Comparison of ENCODE assay signal across 8 cellular contexts in the genomic region with DNA sequence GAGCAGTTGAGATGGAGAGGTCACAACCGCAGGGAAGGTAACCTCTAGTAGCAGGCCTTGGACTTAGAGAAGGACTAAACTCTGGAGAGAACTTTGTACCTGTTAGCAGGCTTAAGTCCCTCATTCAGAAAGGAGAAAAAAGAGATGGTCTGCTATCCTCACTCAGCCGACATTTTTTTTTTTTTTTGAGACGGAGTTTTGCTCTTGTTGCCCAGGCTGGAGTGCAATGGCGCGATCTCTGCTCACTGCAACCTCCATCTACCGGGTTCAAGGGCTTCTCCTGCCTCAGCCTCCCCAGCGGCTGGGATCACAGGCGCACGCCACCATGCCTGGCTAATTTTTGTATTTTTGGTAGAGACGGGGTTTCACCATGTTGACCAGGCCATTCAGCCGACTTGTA. TPM values are rescaled to one million over a fixed set of nuclear protein-coding genes. Genes with fewer than 3 reads are reported as not detected.
DNase-seq lines count a peak whose midpoint lies in the region; ATAC-seq and TF ChIP-seq lines count a peak whose summit lies in the region.
"Not testable (repeated sequence)": the region's sequence is repeated elsewhere in the genome, so short reads cannot be mapped to it uniquely, and the experiment has no call there.

No MANE protein-coding gene starts in this region.

- peak overlapping the region; percentile 77 to 98 (median 94) for H3K4me2 ChIP-seq in BLaER1 treated with 17β-estradiol and CSF1 and Interleukin-3, amounts not matched to agents 10 nM and 100 nM
- H3K4me2 ChIP-seq in PC-9: peak overlapping the region; percentile 85

- not testable (repeated sequence) for H3K9me2 ChIP-seq in PC-9 (ENCODE audit: insufficient read depth)

- H3K4me1 Mint-ChIP-seq in activated T-cell treated with anti-CD3 and anti-CD28 coated beads, Interleukin-2, amount 50 U/mL, for 72 hours (ENCODE audit: low read depth): peaks cover 64% of the 10 kb centered on the region
- H3K4me1 Mint-ChIP-seq in central memory CD8-positive, alpha-beta T cell: peaks cover 68% of the 10 kb centered on the region
- peaks cover 14% of the 10 kb centered on the region for H3K4me1 Mint-ChIP-seq in glutamatergic neuron (ENCODE audit: low read depth, unreplicated experiment)
- H3K4me1 Mint-ChIP-seq in naive thymus-derived CD8-positive, alpha-beta T cell: peaks cover 33 to 77% (median 73%) of the 10 kb centered on the region in 4 donors
- peaks cover 65% of the 10 kb centered on the region for H3K4me1 Mint-ChIP-seq in stimulated activated naive CD8-positive, alpha-beta T cell treated with anti-CD3 and anti-CD28 coated beads, Interleukin-15, Interleukin-2, amounts not matched to agents 100 ng/mL and 50 ng/mL, for 24 hours (ENCODE audit: low read depth)

- peak overlapping the region; percentile 26 to 99 (median 96); a peak in 20 of 22 replicates for H3K9ac ChIP-seq in BLaER1 treated with 17β-estradiol and CSF1 and Interleukin-3, amounts not matched to agents 10 nM and 100 nM

- H3K36me3 Mint-ChIP-seq in activated T-cell treated with anti-CD3 and anti-CD28 coated beads, Interleukin-2, amount 50 U/mL, for 72 hours (ENCODE audit: insufficient read depth in 2 of 2); glutamatergic neuron (ENCODE audit: unreplicated experiment): not testable (repeated sequence)
- peaks cover 49% of the 10 kb centered on the region for H3K36me3 Mint-ChIP-seq in central memory CD8-positive, alpha-beta T cell (ENCODE audit: insufficient read depth)
- peaks cover 0 to 38% (median 3%) of the 10 kb centered on the region in 3 donors for H3K36me3 Mint-ChIP-seq in naive thymus-derived CD8-positive, alpha-beta T cell
- peaks cover 43% of the 10 kb centered on the region for H3K36me3 Mint-ChIP-seq in stimulated activated naive CD8-positive, alpha-beta T cell treated with anti-CD3 and anti-CD28 coated beads, Interleukin-15, Interleukin-2, amounts not matched to agents 100 ng/mL and 50 ng/mL, for 24 hours (ENCODE audit: low read depth)

- intact Hi-C loops in PC-9 (cut with micrococcal nuclease; ENCODE audit: unreplicated experiment): loop anchor here (5.0 kb wide), 1 partner anchor 203 kb away; a partner anchor contains a TSS

- peak overlapping the region; percentile 70 to 84 (median 80) for H3K4me3 ChIP-seq in BLaER1 treated with 17β-estradiol and CSF1 and Interleukin-3, amounts not matched to agents 10 nM and 100 nM
- H3K4me3 ChIP-seq in HFF-Myc (replicated peaks; ENCODE audit: low read depth, low read length) (peak overlapping the region; percentile 70), PC-9 (peak overlapping the region; percentile 82; the same call in 1 of the 2 replicates)

- H3K4me3 Mint-ChIP-seq in activated T-cell treated with anti-CD3 and anti-CD28 coated beads, Interleukin-2, amount 50 U/mL, for 72 hours: peak overlapping the region; percentile 90 to 98
- H3K4me3 Mint-ChIP-seq in central memory CD8-positive, alpha-beta T cell: peak overlapping the region; percentile 94
- H3K4me3 Mint-ChIP-seq in glutamatergic neuron (ENCODE audit: unreplicated experiment): peak overlapping the region; percentile 93
- peak overlapping the region; percentile 93 to 100 (median 99) for H3K4me3 Mint-ChIP-seq in naive thymus-derived CD8-positive, alpha-beta T cell
- H3K4me3 Mint-ChIP-seq in stimulated activated naive CD8-positive, alpha-beta T cell treated with anti-CD3 and anti-CD28 coated beads, Interleukin-15, Interleukin-2, amounts not matched to agents 100 ng/mL and 50 ng/mL, for 24 hours: peak overlapping the region; percentile 99

- peaks cover 45 to 69% (median 55%) of the 10 kb centered on the region in 10 experiments for H3K4me1 ChIP-seq in BLaER1 treated with 17β-estradiol and CSF1 and Interleukin-3, amounts not matched to agents 10 nM and 100 nM
- peaks cover 51% of the 10 kb centered on the region for H3K4me1 ChIP-seq in PC-9 (replicated peaks; ENCODE audit: insufficient read depth)

- CTCF ChIA-PET in PC-9 (lab: Charles Lee): not testable (repeated sequence)

- not testable (repeated sequence) for H3K27me3 ChIP-seq in BLaER1 treated with 17β-estradiol and CSF1 and Interleukin-3, amounts not matched to agents 10 nM and 100 nM; PC-9 (ENCODE audit: insufficient read depth, low read depth)

- H3K27me3 Mint-ChIP-seq in activated T-cell treated with anti-CD3 and anti-CD28 coated beads, Interleukin-2, amount 50 U/mL, for 72 hours (ENCODE audit: low read depth); central memory CD8-positive, alpha-beta T cell; glutamatergic neuron (ENCODE audit: unreplicated experiment); naive thymus-derived CD8-positive, alpha-beta T cell; stimulated activated naive CD8-positive, alpha-beta T cell treated with anti-CD3 and anti-CD28 coated beads, Interleukin-15, Interleukin-2, amounts not matched to agents 100 ng/mL and 50 ng/mL, for 24 hours: not testable (repeated sequence)

- H3F3A ChIP-seq in PC-9 (ENCODE audit: insufficient read depth, low read depth): peaks cover 28% of the 10 kb centered on the region

- peaks cover under 1 to 49% (median 23%) of the 10 kb centered on the region in 11 experiments; a peak in 13 of 22 replicates for H4K20me1 ChIP-seq in BLaER1 treated with 17β-estradiol and CSF1 and Interleukin-3, amounts not matched to agents 10 nM and 100 nM
- H4K20me1 ChIP-seq in PC-9 (ENCODE audit: insufficient read depth): not testable (repeated sequence)

- BruUV-seq in PC-9 (replicated peaks; lab: Mats Ljungman, UMichigan): not testable (repeated sequence)

- peaks cover 36 to 62% (median 41%) of the 10 kb centered on the region in 11 experiments for H3K36me3 ChIP-seq in BLaER1 treated with 17β-estradiol and CSF1 and Interleukin-3, amounts not matched to agents 10 nM and 100 nM
- H3K36me3 ChIP-seq in PC-9 (ENCODE audit: low read depth): peaks cover 32% of the 10 kb centered on the region

- H3K9me3 ChIP-seq in BLaER1 treated with 17β-estradiol and CSF1 and Interleukin-3, amounts not matched to agents 10 nM and 100 nM (replicated peaks in 1 of 11); PC-9 (ENCODE audit: insufficient read depth, low read depth): not testable (repeated sequence)

- POLR2A ChIA-PET in PC-9 (lab: Charles Lee; ENCODE audit: unreplicated experiment); naive thymus-derived CD8-positive, alpha-beta T cell (lab: Charles Lee): not testable (repeated sequence)

- peak overlapping the region in 9 of 11 experiments; percentile 15 to 99 (median 98); a peak in 14 of 22 replicates for H3K27ac ChIP-seq in BLaER1 treated with 17β-estradiol and CSF1 and Interleukin-3, amounts not matched to agents 10 nM and 100 nM
- H3K27ac ChIP-seq in PC-9: not testable (repeated sequence)

- peaks cover 91% of the 10 kb centered on the region for H3K79me2 ChIP-seq in PC-9 (ENCODE audit: low read depth)

- DNase-seq in HFF-Myc (ENCODE audit: extremely low read depth, low read depth); PC-9; activated T-cell treated with anti-CD3 and anti-CD28 coated beads, Interleukin-2, amount 50 U/mL, for 72 hours; central memory CD8-positive, alpha-beta T cell (ENCODE audit: low spot score in 2 of 2); glutamatergic neuron; naive thymus-derived CD8-positive, alpha-beta T cell: not testable (repeated sequence)

- H3K27ac Mint-ChIP-seq in activated T-cell treated with anti-CD3 and anti-CD28 coated beads, Interleukin-2, amount 50 U/mL, for 72 hours: peak overlapping the region; percentile 95
- peak overlapping the region; percentile 99 for H3K27ac Mint-ChIP-seq in central memory CD8-positive, alpha-beta T cell (ENCODE audit: low read depth)
- H3K27ac Mint-ChIP-seq in glutamatergic neuron (ENCODE audit: unreplicated experiment): not testable (repeated sequence)
- H3K27ac Mint-ChIP-seq in naive thymus-derived CD8-positive, alpha-beta T cell: peak overlapping the region in 9 of 10 donors; percentile 72 to 100 (median 100)
- peak overlapping the region; percentile 100 for H3K27ac Mint-ChIP-seq in stimulated activated naive CD8-positive, alpha-beta T cell treated with anti-CD3 and anti-CD28 coated beads, Interleukin-15, Interleukin-2, amounts not matched to agents 100 ng/mL and 50 ng/mL, for 24 hours

- H3K9me3 Mint-ChIP-seq in activated T-cell treated with anti-CD3 and anti-CD28 coated beads, Interleukin-2, amount 50 U/mL, for 72 hours; central memory CD8-positive, alpha-beta T cell; glutamatergic neuron (ENCODE audit: unreplicated experiment); naive thymus-derived CD8-positive, alpha-beta T cell; stimulated activated naive CD8-positive, alpha-beta T cell treated with anti-CD3 and anti-CD28 coated beads, Interleukin-15, Interleukin-2, amounts not matched to agents 100 ng/mL and 50 ng/mL, for 24 hours: not testable (repeated sequence)

- not testable (repeated sequence) for ATAC-seq in activated T-cell treated with anti-CD3 and anti-CD28 coated beads, Interleukin-2, amount 50 U/mL, for 72 hours (replicated peaks in 1 of 2); central memory CD8-positive, alpha-beta T cell (replicated peaks; ENCODE audit: extremely low read depth, poor library complexity, severe bottlenecking); naive thymus-derived CD8-positive, alpha-beta T cell

- not testable (repeated sequence) for H2AFZ ChIP-seq in PC-9

- not testable (repeated sequence) for TF ChIP-seq CTCF in HFF-Myc (IDR thresholded peaks at IDR 0.05; ENCODE audit: low read depth, low read length, missing control alignments); PC-9 (conservative IDR thresholded peaks at IDR 0.05); glutamatergic neuron (IDR thresholded peaks at IDR 0.05; ENCODE audit: partially characterized antibody, unreplicated experiment)

RNA-seq across cellular contexts. Expression of a gene that starts 1.5 kb away (rescaled TPM):
- total RNA-seq in PC-9 (2021): 72.9 and 89.1 TPM in 2 replicates
- 10 to 100 TPM; 43.5 to 47.4 TPM for total RNA-seq in activated T-cell treated with anti-CD3 and anti-CD28 coated beads, Interleukin-2, amount 50 U/mL, for 72 hours
- 26.5 TPM for total RNA-seq in glutamatergic neuron (ENCODE audit: unreplicated experiment)
- 10 to 100 TPM; 40.8 to 48.6 TPM for total RNA-seq in naive thymus-derived CD8-positive, alpha-beta T cell
- 10 to 100 TPM; 29.0 to 34.3 (median 29.0) TPM for polyA plus RNA-seq in naive thymus-derived CD8-positive, alpha-beta T cell

RNA-seq across cellular contexts. Expression of a gene that starts 1.9 kb away (rescaled TPM):
- total RNA-seq in PC-9 (2021) (35.2 and 39.2 TPM in 2 replicates), glutamatergic neuron (ENCODE audit: unreplicated experiment) (17.9 TPM)
- 10 to 100 TPM; 18.7 to 22.2 TPM for total RNA-seq in activated T-cell treated with anti-CD3 and anti-CD28 coated beads, Interleukin-2, amount 50 U/mL, for 72 hours
- total RNA-seq in naive thymus-derived CD8-positive, alpha-beta T cell: 10 to 100 TPM; 20.0 to 20.3 TPM
- polyA plus RNA-seq in naive thymus-derived CD8-positive, alpha-beta T cell: 10 to 100 TPM; 11.6 to 12.2 (median 11.7) TPM

RNA-seq across cellular contexts. Expression of a gene that starts 57.8 kb away (rescaled TPM):
- total RNA-seq in PC-9 (2021) (1.9 TPM in 1 of 2 replicates, not detected in the other), glutamatergic neuron (ENCODE audit: unreplicated experiment) (not detected)
- not detected for total RNA-seq in activated T-cell treated with anti-CD3 and anti-CD28 coated beads, Interleukin-2, amount 50 U/mL, for 72 hours
- total RNA-seq in naive thymus-derived CD8-positive, alpha-beta T cell: not detected
- not detected for polyA plus RNA-seq in naive thymus-derived CD8-positive, alpha-beta T cell
